ENCODE assay signal across 14 cellular contexts in the genomic region with DNA sequence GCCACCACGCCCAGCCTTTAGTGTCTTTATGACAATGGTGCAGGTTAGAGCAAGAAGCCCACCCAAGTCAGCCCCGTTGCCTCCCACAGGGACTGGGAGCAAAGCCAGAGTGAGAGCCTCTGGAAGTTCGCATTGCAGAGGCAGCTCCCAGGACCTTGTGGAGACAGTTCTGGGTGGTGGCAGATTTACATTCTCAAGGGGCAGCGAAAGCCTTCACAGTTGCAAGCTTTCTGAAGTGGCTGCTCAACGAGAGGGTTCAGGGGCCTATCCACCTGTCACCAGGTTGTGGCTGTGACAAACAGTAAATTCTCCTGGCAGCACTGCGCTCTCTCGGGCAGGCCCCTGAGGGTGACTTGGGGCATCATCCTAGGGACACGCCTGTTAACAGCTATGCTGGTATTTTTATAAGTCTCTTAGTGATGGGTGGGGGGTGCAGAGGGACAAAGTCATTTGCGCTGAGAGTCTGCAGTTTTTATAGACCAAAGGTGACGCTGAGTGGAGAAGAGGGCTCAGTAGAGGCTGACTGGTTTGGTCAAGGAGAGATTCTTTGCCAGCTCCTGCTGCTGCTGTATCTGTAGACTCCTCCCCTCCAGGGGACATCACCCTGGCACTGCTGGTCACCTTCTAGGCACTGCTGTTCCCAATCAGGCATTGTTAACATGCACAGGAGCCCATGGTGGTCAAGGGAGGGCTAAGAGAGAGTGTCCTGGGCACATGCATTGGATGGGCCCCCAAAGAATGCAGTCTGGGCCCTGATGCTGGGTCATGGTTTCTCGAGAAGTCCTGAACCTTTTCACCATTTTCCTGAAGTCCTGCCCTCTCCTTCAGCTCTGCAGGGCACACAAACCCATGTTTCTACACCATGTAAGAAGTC. TPM values are rescaled to one million over a fixed set of nuclear protein-coding genes. Genes with fewer than 3 reads are reported as not detected.
DNase-seq lines count a peak whose midpoint lies in the region; ATAC-seq and TF ChIP-seq lines count a peak whose summit lies in the region.
"Had no signal": no experiment of that assay in that cellular context is flagged by ENCODE, and none has a peak within 500 bp of the region (broad histone marks: within the 10 kb centered on the region; RNA-seq: fewer than 3 reads in every experiment).

No MANE protein-coding gene starts in this region.

- peaks cover 84% of the 10 kb centered on the region for H3K4me1 Mint-ChIP-seq in activated CD4-positive, alpha-beta T cell treated with anti-CD3 and anti-CD28 coated beads, Interleukin-2, amount 10 ng/mL, durations not matched to agents 7 days and 5 days
- peaks cover 55% of the 10 kb centered on the region for H3K4me1 Mint-ChIP-seq in activated CD4-positive, alpha-beta T cell treated with anti-CD3 and anti-CD28 coated beads for 36 hours
- H3K4me1 Mint-ChIP-seq in effector memory CD8-positive, alpha-beta T cell (ENCODE audit: low read depth in 2 of 2): peaks cover 43 to 64% of the 10 kb centered on the region in 2 donors

- CTCF ChIA-PET in activated CD4-positive, alpha-beta T cell treated with anti-CD3 and anti-CD28 coated beads, Interleukin-2, amount 10 ng/mL, durations not matched to agents 7 days and 5 days (lab: Charles Lee): interaction anchor here (0.9 to 10.0 kb wide), 5 partner anchors 8 to 78 kb away, joined by 3 to 49 read pairs (median 5); no protein-coding TSS in a partner anchor
- CTCF ChIA-PET in activated CD4-positive, alpha-beta T cell treated with anti-CD3 and anti-CD28 coated beads for 36 hours (lab: Charles Lee): interaction anchor here (0.6 to 1.5 kb wide), 3 partner anchors 10 to 60 kb away, joined by 3 read pairs; no protein-coding TSS in a partner anchor

- DNase-seq in activated CD4-positive, alpha-beta T cell treated with anti-CD3 and anti-CD28 coated beads, Interleukin-2, amount 10 ng/mL, durations not matched to agents 7 days and 5 days: peak; percentile 5
- no peak for DNase-seq in activated CD4-positive, alpha-beta T cell treated with anti-CD3 and anti-CD28 coated beads for 36 hours
- DNase-seq in NCI-H187 (lab: John Stamatoyannopoulos, UW) (peak; percentile 18 to 59), sigmoid colon (peak; percentile 50), AG08395 (ENCODE audit: low spot score) (no peak), H4 (ENCODE audit: low spot score) (no peak)
- no peak for DNase-seq in effector memory CD8-positive, alpha-beta T cell
- DNase-seq: activated CD4-positive, alpha-beta T cell treated with anti-CD3 and anti-CD28 coated beads for 48 hours; NK-92 treated with Interleukin-12 subunit alpha and Interleukin-12 subunit beta, amount 100 ng/mL, for 24 hours; small intestine had no signal

- H3K9me3 ChIP-seq in sigmoid colon: no peaks in the 10 kb centered on the region
- H3K9me3 ChIP-seq: gastroesophageal sphincter, upper lobe of right lung had no signal

- peak overlapping the region; percentile 41 for H3K27ac Mint-ChIP-seq in activated CD4-positive, alpha-beta T cell treated with anti-CD3 and anti-CD28 coated beads, Interleukin-2, amount 10 ng/mL, durations not matched to agents 7 days and 5 days
- H3K27ac Mint-ChIP-seq in activated CD4-positive, alpha-beta T cell treated with anti-CD3 and anti-CD28 coated beads for 36 hours: no peak overlapping the region
- peak overlapping the region; percentile 38 to 96 for H3K27ac Mint-ChIP-seq in effector memory CD8-positive, alpha-beta T cell

- 36 to 75% methylated on average over 11 of the region's 11 CpGs for WGBS in sigmoid colon, 2 donors

- POLR2A ChIA-PET in activated CD4-positive, alpha-beta T cell treated with anti-CD3 and anti-CD28 coated beads, Interleukin-2, amount 10 ng/mL, durations not matched to agents 7 days and 5 days (lab: Charles Lee): interaction anchor here (0.8 kb wide), 1 partner anchor 255 kb away, joined by 3 read pairs; no protein-coding TSS in a partner anchor
- POLR2A ChIA-PET in activated CD4-positive, alpha-beta T cell treated with anti-CD3 and anti-CD28 coated beads for 36 hours (lab: Charles Lee): no interaction called here

- no peaks in the 10 kb centered on the region for H3K9me3 Mint-ChIP-seq in activated CD4-positive, alpha-beta T cell treated with anti-CD3 and anti-CD28 coated beads, Interleukin-2, amount 10 ng/mL, durations not matched to agents 7 days and 5 days
- no peaks in the 10 kb centered on the region for H3K9me3 Mint-ChIP-seq in activated CD4-positive, alpha-beta T cell treated with anti-CD3 and anti-CD28 coated beads for 36 hours (ENCODE audit: low read depth)
- H3K9me3 Mint-ChIP-seq in effector memory CD8-positive, alpha-beta T cell: no peaks in the 10 kb centered on the region
- H3K9me3 Mint-ChIP-seq: nephron had no signal

- no peak overlapping the region for H3K4me3 Mint-ChIP-seq in activated CD4-positive, alpha-beta T cell treated with anti-CD3 and anti-CD28 coated beads, Interleukin-2, amount 10 ng/mL, durations not matched to agents 7 days and 5 days
- H3K4me3 Mint-ChIP-seq in activated CD4-positive, alpha-beta T cell treated with anti-CD3 and anti-CD28 coated beads for 36 hours: no peak overlapping the region
- H3K4me3 Mint-ChIP-seq in effector memory CD8-positive, alpha-beta T cell: no peak overlapping the region
- H3K4me3 Mint-ChIP-seq: nephron had no signal

- H3K27me3 ChIP-seq in sigmoid colon: no peaks in the 10 kb centered on the region
- H3K27me3 ChIP-seq: gastroesophageal sphincter, upper lobe of right lung had no signal

- no peaks in the 10 kb centered on the region for H3K27me3 Mint-ChIP-seq in activated CD4-positive, alpha-beta T cell treated with anti-CD3 and anti-CD28 coated beads, Interleukin-2, amount 10 ng/mL, durations not matched to agents 7 days and 5 days
- H3K27me3 Mint-ChIP-seq in activated CD4-positive, alpha-beta T cell treated with anti-CD3 and anti-CD28 coated beads for 36 hours: no peaks in the 10 kb centered on the region
- no peaks in the 10 kb centered on the region for H3K27me3 Mint-ChIP-seq in effector memory CD8-positive, alpha-beta T cell

- no peak for TF ChIP-seq CTCF in sigmoid colon (IDR thresholded peaks at IDR 0.05)

- H3K27ac ChIP-seq in sigmoid colon: no peak overlapping the region
- H3K27ac ChIP-seq: gastroesophageal sphincter, upper lobe of right lung had no signal

- intact Hi-C loops in activated CD4-positive, alpha-beta T cell treated with anti-CD3 and anti-CD28 coated beads for 36 hours (cut with DNase I, micrococcal nuclease): no loop called here
- intact Hi-C loops in sigmoid colon (cut with DNase I): no loop called here

- peaks cover 11% of the 10 kb centered on the region for H3K36me3 Mint-ChIP-seq in activated CD4-positive, alpha-beta T cell treated with anti-CD3 and anti-CD28 coated beads, Interleukin-2, amount 10 ng/mL, durations not matched to agents 7 days and 5 days (ENCODE audit: low read depth)
- no peaks in the 10 kb centered on the region for H3K36me3 Mint-ChIP-seq in activated CD4-positive, alpha-beta T cell treated with anti-CD3 and anti-CD28 coated beads for 36 hours (ENCODE audit: low read depth)
- peaks cover 7% of the 10 kb centered on the region for H3K36me3 Mint-ChIP-seq in effector memory CD8-positive, alpha-beta T cell (ENCODE audit: insufficient read depth)

- TF ChIP-seq POLR2A in sigmoid colon (IDR thresholded peaks at IDR 0.05): no peak

- no peak for ATAC-seq in activated CD4-positive, alpha-beta T cell treated with anti-CD3 and anti-CD28 coated beads for 36 hours
- no peak for ATAC-seq in effector memory CD8-positive, alpha-beta T cell (replicated peaks)
- no peak for ATAC-seq in GM21576 (IDR thresholded peaks at IDR 0.05; ENCODE audit: unreplicated experiment)
- ATAC-seq: gastroesophageal sphincter had no signal

- no peak overlapping the region for H3K4me3 ChIP-seq in sigmoid colon
- H3K4me3 ChIP-seq: gastroesophageal sphincter, upper lobe of right lung had no signal

- no peaks in the 10 kb centered on the region for H3K36me3 ChIP-seq in sigmoid colon
- H3K36me3 ChIP-seq: gastroesophageal sphincter, upper lobe of right lung had no signal

- no peak for TF ChIP-seq EP300 in sigmoid colon (IDR thresholded peaks at IDR 0.05)

- H3K4me1 ChIP-seq in sigmoid colon: peaks cover 0 to 9% (median 8%) of the 10 kb centered on the region in 4 donors

RNA-seq across cellular contexts. Expression of a gene that starts 57.5 kb away (rescaled TPM):
- total RNA-seq in activated CD4-positive, alpha-beta T cell treated with anti-CD3 and anti-CD28 coated beads, Interleukin-2, amount 10 ng/mL, durations not matched to agents 7 days and 5 days: 100 to 1,000 TPM; 235 to 264 TPM
- 100 to 1,000 TPM; 147 to 212 TPM for total RNA-seq in activated CD4-positive, alpha-beta T cell treated with anti-CD3 and anti-CD28 coated beads for 36 hours
- total RNA-seq in sigmoid colon: 10 to 100 TPM; 18.7 to 28.0 (median 24.5) TPM
- polyA plus RNA-seq in sigmoid colon: 10 to 100 TPM; 23.4 to 71.9 (median 48.6) TPM
- 12.0 and 20.8 TPM in 2 replicates for total RNA-seq in H4 (2014; rRNA removed; shearing (Covaris generic))

Comparison
In these comparisons a context has a peak if more than half of its experiments do, and no peak if none do; other contexts are left out.
1. DNase-seq: peak in activated CD4-positive, alpha-beta T cell treated with anti-CD3 and anti-CD28 coated beads, Interleukin-2, amount 10 ng/mL, durations not matched to agents 7 days and 5 days (single experiment), NCI-H187 (2 of 2) and sigmoid colon (single experiment); none in activated CD4-positive, alpha-beta T cell treated with anti-CD3 and anti-CD28 coated beads for 36 hours (single experiment), effector memory CD8-positive, alpha-beta T cell (0 of 3), AG08395 (single experiment) and H4 (single experiment).